9 cellular contexts compared by ENCODE assay signal in the genomic region with DNA sequence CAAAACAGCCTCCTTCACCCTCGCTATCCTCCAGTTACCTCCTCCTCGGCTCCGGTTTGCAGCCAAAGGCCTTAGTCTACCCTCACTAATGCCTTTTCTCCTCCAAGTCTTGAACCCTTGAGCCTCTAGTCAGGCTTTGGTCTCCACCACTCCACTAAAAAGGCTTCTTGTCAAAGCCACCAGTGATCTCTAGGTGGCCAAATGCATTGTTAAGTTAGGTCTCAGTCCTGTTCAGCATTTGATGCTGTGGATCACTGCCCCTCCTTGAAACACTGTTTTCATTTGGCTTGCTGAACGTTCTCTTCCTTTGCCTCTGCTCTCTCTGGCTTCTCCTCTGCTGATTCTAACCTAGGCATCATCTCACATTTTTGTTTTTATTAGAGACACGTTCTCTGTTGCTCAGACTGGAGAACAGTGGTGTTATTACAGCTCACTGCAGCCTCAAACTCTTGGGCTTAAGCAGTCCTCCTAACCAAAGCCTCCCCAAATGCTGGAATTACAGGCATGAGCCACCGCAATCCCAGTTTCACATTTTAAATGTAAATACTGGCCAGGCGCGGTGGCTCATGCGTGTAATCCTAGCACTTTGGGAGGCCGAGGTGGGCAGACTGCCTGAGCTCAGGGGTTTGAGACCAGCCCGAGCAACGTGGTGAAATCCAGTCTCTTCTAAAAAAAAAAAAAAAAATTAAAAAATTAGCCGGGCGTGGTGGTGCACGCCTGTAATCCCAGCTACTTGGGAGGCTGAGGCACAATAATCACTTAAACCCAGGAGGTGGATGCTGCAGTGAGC. TPM values are rescaled to one million over a fixed set of nuclear protein-coding genes. Genes with fewer than 3 reads are reported as not detected.
DNase-seq lines count a peak whose midpoint lies in the region; ATAC-seq, FAIRE-seq and TF ChIP-seq lines count a peak whose summit lies in the region.
"Had no signal": no experiment of that assay in that cellular context is flagged by ENCODE, and none has a peak within 500 bp of the region (broad histone marks: within the 10 kb centered on the region; RNA-seq: fewer than 3 reads in every experiment).

No MANE protein-coding gene starts in this region.

- no peaks in the 10 kb centered on the region for H4K20me1 ChIP-seq in smooth muscle cell (ENCODE audit: low read depth)

- DNase-seq in SJCRH30, result no peak
- DNase-seq in fibroblast of the aortic adventitia (ENCODE audit: low read depth), result peak; percentile 11
- no peak for DNase-seq in smooth muscle cell (lab: John Stamatoyannopoulos, UW; ENCODE audit: unreplicated experiment)
- no peak for DNase-seq in kidney glomerular epithelial cell (lab: John Stamatoyannopoulos, UW)
- DNase-seq in D721Med (ENCODE audit: insufficient read length, low spot score), result no peak

- H3K27me3 ChIP-seq in SJCRH30 (no peaks in the 10 kb centered on the region), smooth muscle cell (ENCODE audit: low read depth) (no peaks in the 10 kb centered on the region)

- peak overlapping the region; percentile 92 for H3K4me2 ChIP-seq in smooth muscle cell

- H3K36me3 ChIP-seq in SJCRH30, result peaks cover 4% of the 10 kb centered on the region; the same call in 1 of the 2 replicates
- no peaks in the 10 kb centered on the region for H3K36me3 ChIP-seq in smooth muscle cell (ENCODE audit: low read depth)

- TF ChIP-seq CTCF in fibroblast of the aortic adventitia (IDR thresholded peaks at IDR 0.05; ENCODE audit: insufficient read depth, low read length), result no peak
- no peak for TF ChIP-seq CTCF in smooth muscle cell (IDR thresholded peaks at IDR 0.05; ENCODE audit: borderline replicate concordance, insufficient read depth, poor library complexity, severe bottlenecking)
- TF ChIP-seq CTCF in D721Med (IDR thresholded peaks at IDR 0.05; ENCODE audit: insufficient read depth, missing control alignments), result no peak

- 90% methylated on average over 15 of the region's 15 CpGs for WGBS in smooth muscle cell (ENCODE audit: low lambda C conversion rate)

- H3K9me3 ChIP-seq in SJCRH30 (replicated peaks) (no peaks in the 10 kb centered on the region), smooth muscle cell (replicated peaks; ENCODE audit: low read depth) (no peaks in the 10 kb centered on the region)

- no peaks in the 10 kb centered on the region for H3K79me2 ChIP-seq in smooth muscle cell (ENCODE audit: low read depth)

- H3K27ac ChIP-seq in SJCRH30 (no peak overlapping the region), smooth muscle cell (ENCODE audit: low read depth) (no peak overlapping the region)

- no peak for FAIRE-seq in D721Med (lab: Jason Lieb, UNC)

- H3K4me1 ChIP-seq in SJCRH30 (no peaks in the 10 kb centered on the region; the same call in 1 of the 2 replicates), smooth muscle cell (ENCODE audit: low read depth) (peaks cover 3% of the 10 kb centered on the region)

- H3K9ac ChIP-seq in smooth muscle cell (ENCODE audit: low read depth), result no peak overlapping the region

- H3F3A ChIP-seq in smooth muscle cell (ENCODE audit: low read depth), result no peaks in the 10 kb centered on the region

- H3K4me3 ChIP-seq in SJCRH30 (peak overlapping the region; percentile 95), fibroblast of the aortic adventitia (ENCODE audit: low read depth, low read length) (peak overlapping the region; percentile 70), smooth muscle cell (peak overlapping the region; percentile 70)

- H2AFZ ChIP-seq in smooth muscle cell (ENCODE audit: low read depth), result peak overlapping the region; percentile 74

- ATAC-seq in GM21515 (IDR thresholded peaks at IDR 0.05; ENCODE audit: unreplicated experiment) (peak; percentile 7), HG03442 (IDR thresholded peaks at IDR 0.05; ENCODE audit: unreplicated experiment) (no peak), GM21825 (IDR thresholded peaks at IDR 0.05; ENCODE audit: unreplicated experiment) (no peak)

RNA-seq across cellular contexts. Expression of gene SGF29, which starts 1.1 kb away (rescaled TPM):
- 13.1 and 14.4 TPM in 2 replicates for total RNA-seq in SJCRH30 (2014; rRNA removed; shearing (Covaris generic))
- total RNA-seq in fibroblast of the aortic adventitia (ENCODE audit: low replicate concordance) (11.9 and 14.6 TPM in 2 replicates), smooth muscle cell (4.9 and 5.7 TPM in 2 replicates)
- polyA plus RNA-seq in smooth muscle cell, result 9.4 and 11.9 TPM in 2 replicates

RNA-seq across cellular contexts. Expression of gene NUPR1, which starts 16.1 kb away (rescaled TPM):
- total RNA-seq in SJCRH30 (2014; rRNA removed; shearing (Covaris generic)), result not detected in 2 replicates
- total RNA-seq in fibroblast of the aortic adventitia (ENCODE audit: low replicate concordance), result 28.8 and 56.1 TPM in 2 replicates
- total RNA-seq in smooth muscle cell, result 0.40 and 0.67 TPM in 2 replicates
- polyA plus RNA-seq in smooth muscle cell, result 9.9 and 22.2 TPM in 2 replicates

RNA-seq across cellular contexts. Expression of gene SULT1A2, which starts 42.0 kb away (rescaled TPM):
- not detected in 2 replicates for total RNA-seq in SJCRH30 (2014; rRNA removed; shearing (Covaris generic))
- total RNA-seq in fibroblast of the aortic adventitia (ENCODE audit: low replicate concordance) (3.3 TPM in 1 of 2 replicates, not detected in the other), smooth muscle cell (not detected in 2 replicates)
- not detected in 2 replicates for polyA plus RNA-seq in smooth muscle cell
- total RNA-seq: LHCN-M2 had no signal

RNA-seq across cellular contexts. Expression of gene IL27, which starts 48.2 kb away (rescaled TPM):
- total RNA-seq in SJCRH30 (2014; rRNA removed; shearing (Covaris generic)), result not detected in 2 replicates
- total RNA-seq in fibroblast of the aortic adventitia (ENCODE audit: low replicate concordance), result not detected in 2 replicates
- total RNA-seq in smooth muscle cell, result not detected in 2 replicates
- not detected in 2 replicates for polyA plus RNA-seq in smooth muscle cell
- total RNA-seq: LHCN-M2 had no signal

RNA-seq across cellular contexts. Expression of gene SULT1A1, which starts 55.0 kb away (rescaled TPM):
- 1.4 and 1.8 TPM in 2 replicates for total RNA-seq in SJCRH30 (2014; rRNA removed; shearing (Covaris generic))
- 0.27 and 24.9 TPM in 2 replicates for total RNA-seq in fibroblast of the aortic adventitia (ENCODE audit: low replicate concordance)
- total RNA-seq in smooth muscle cell, result 0.09 TPM in 1 of 2 replicates, not detected in the other
- 0.72 and 1.3 TPM in 2 replicates for polyA plus RNA-seq in smooth muscle cell

Comparison
In these comparisons a context has a peak if more than half of its experiments do, and no peak if none do; other contexts are left out.
1. RNA of gene NUPR1, which starts 16.1 kb away (total RNA-seq): 28.8 to 56.1 TPM in fibroblast of the aortic adventitia; 0.40 to 0.67 TPM in smooth muscle cell and not detected in SJCRH30; every median in the first group is over 10 times any median in the second.
2. Peak in every context shown above with its lines, with median percentiles within 50 percentile points of each other: H3K4me3 ChIP-seq.